In genomic region chr11:15615412-15616096, GRCh38 we compare ENCODE assay signal across 14 cellular contexts.
"Had no signal": no experiment of that assay in that cellular context is flagged by ENCODE, and none has a peak within 500 bp of the region (broad histone marks: within the 10 kb centered on the region; RNA-seq: fewer than 3 reads in every experiment).

No MANE protein-coding gene starts in this region.

- ATAC-seq: activated CD4-positive, CD25-positive, alpha-beta regulatory T cell treated with anti-CD3 and anti-CD28 coated beads, Interleukin-2, amount 50 U/mL, for 24 hours; gastroesophageal sphincter had no signal

- H3K9me3 ChIP-seq: colonic mucosa, gastroesophageal sphincter, psoas muscle, sigmoid colon, spleen, stomach, thoracic aorta had no signal

- H3K4me3 ChIP-seq: colonic mucosa, gastroesophageal sphincter, psoas muscle, sigmoid colon, spleen, stomach, thoracic aorta had no signal

- H3K4me1 Mint-ChIP-seq: activated naive CD4-positive, alpha-beta T cell treated with anti-CD3 and anti-CD28 coated beads, Interleukin-2, amount 10 ng/mL, durations not matched to agents 7 days and 5 days had no signal

- H3K27me3 Mint-ChIP-seq: activated naive CD4-positive, alpha-beta T cell treated with anti-CD3 and anti-CD28 coated beads, Interleukin-2, amount 10 ng/mL, durations not matched to agents 7 days and 5 days; activated T-cell treated with anti-CD3 and anti-CD28 coated beads, Interleukin-2, amount 50 U/mL, for 24 hours had no signal

- H3K27ac ChIP-seq: colonic mucosa, gastroesophageal sphincter, psoas muscle, sigmoid colon, spleen, stomach, thoracic aorta had no signal

- H3K9me3 Mint-ChIP-seq: activated naive CD4-positive, alpha-beta T cell treated with anti-CD3 and anti-CD28 coated beads, Interleukin-2, amount 10 ng/mL, durations not matched to agents 7 days and 5 days; activated T-cell treated with anti-CD3 and anti-CD28 coated beads, Interleukin-2, amount 50 U/mL, for 24 hours; nephron had no signal

- H3K36me3 ChIP-seq: colonic mucosa, gastroesophageal sphincter, sigmoid colon, spleen, stomach, thoracic aorta had no signal

- H3K27ac Mint-ChIP-seq: activated naive CD4-positive, alpha-beta T cell treated with anti-CD3 and anti-CD28 coated beads, Interleukin-2, amount 10 ng/mL, durations not matched to agents 7 days and 5 days; activated T-cell treated with anti-CD3 and anti-CD28 coated beads, Interleukin-2, amount 50 U/mL, for 24 hours had no signal

- DNase-seq: activated CD4-positive, alpha-beta T cell treated with anti-CD3 and anti-CD28 coated beads, Interleukin-2, amount 50 U/mL, for 48 hours; activated naive CD4-positive, alpha-beta T cell treated with anti-CD3 and anti-CD28 coated beads, Interleukin-2, amount 10 ng/mL, durations not matched to agents 7 days and 5 days; activated T-cell treated with anti-CD3 and anti-CD28 coated beads, Interleukin-2, amount 50 U/mL, for 24 hours; colonic mucosa; hippocampal formation; kidney; psoas muscle; sigmoid colon; spleen; stomach had no signal

- H3K27me3 ChIP-seq: colonic mucosa, gastroesophageal sphincter, sigmoid colon, spleen, stomach had no signal

- H3K4me1 ChIP-seq: colonic mucosa, spleen had no signal

- H3K4me3 Mint-ChIP-seq: activated naive CD4-positive, alpha-beta T cell treated with anti-CD3 and anti-CD28 coated beads, Interleukin-2, amount 10 ng/mL, durations not matched to agents 7 days and 5 days; activated T-cell treated with anti-CD3 and anti-CD28 coated beads, Interleukin-2, amount 50 U/mL, for 24 hours; nephron had no signal
